ENCODE assay signal across 9 cellular contexts in the genomic region with DNA sequence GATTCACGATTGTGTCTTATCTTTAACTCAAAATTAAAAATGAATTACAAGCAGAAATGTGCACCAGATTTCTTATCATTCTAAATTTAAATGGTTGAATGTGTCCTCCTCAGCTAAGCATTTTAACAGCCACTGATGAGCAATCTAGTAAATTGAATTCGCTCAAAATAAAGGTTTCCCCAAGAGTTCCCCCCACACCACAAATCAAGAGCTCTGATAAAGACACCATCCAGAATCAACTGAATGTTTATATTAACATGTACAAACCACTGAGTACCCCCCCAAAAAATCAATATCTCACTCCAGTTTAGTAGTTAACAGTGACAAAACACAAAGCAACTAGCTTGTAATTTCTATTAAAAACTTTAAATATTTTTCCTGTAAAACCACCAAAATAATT. TPM values are rescaled to one million over a fixed set of nuclear protein-coding genes. Genes with fewer than 3 reads are reported as not detected.
A peak's percentile ranks its signal among the peaks of the same experiment; 100 is the strongest.
DNase-seq lines count a peak whose midpoint lies in the region; ATAC-seq and TF ChIP-seq lines count a peak whose summit lies in the region.
"Had no signal": no experiment of that assay in that cellular context is flagged by ENCODE, and none has a peak within 500 bp of the region (broad histone marks: within the 10 kb centered on the region; RNA-seq: fewer than 3 reads in every experiment).

No MANE protein-coding gene starts in this region.

- H3K9me3 ChIP-seq in T-helper 17 cell (ENCODE audit: control insufficient read depth, low read length, poor library complexity, severe bottlenecking) (no peaks in the 10 kb centered on the region), skeletal muscle satellite cell (replicated peaks; ENCODE audit: low read length) (no peaks in the 10 kb centered on the region)

- peak overlapping the region; percentile 96 for H3K4me2 ChIP-seq in skeletal muscle satellite cell (ENCODE audit: low read length)

- peaks cover 4% of the 10 kb centered on the region for H3K36me3 Mint-ChIP-seq in T-helper 17 cell (ENCODE audit: low read depth)

- H3K9ac ChIP-seq in skeletal muscle satellite cell (ENCODE audit: low read depth, low read length): peak overlapping the region; percentile 94

- no peaks in the 10 kb centered on the region for H3K27me3 Mint-ChIP-seq in T-helper 17 cell

- H3K4me1 Mint-ChIP-seq in T-helper 17 cell: peaks cover 40% of the 10 kb centered on the region

- H3K27me3 ChIP-seq in skeletal muscle satellite cell (ENCODE audit: control insufficient read depth, insufficient read depth, low read length): no peaks in the 10 kb centered on the region

- H3K4me3 ChIP-seq in fibroblast of the aortic adventitia (ENCODE audit: low read depth, low read length) (peak overlapping the region; percentile 23), skeletal muscle satellite cell (ENCODE audit: low read length) (peak overlapping the region; percentile 95)

- peak overlapping the region; percentile 32 for H3K27ac Mint-ChIP-seq in T-helper 17 cell

- peak overlapping the region; percentile 70 for H3K4me3 Mint-ChIP-seq in T-helper 17 cell

- ATAC-seq in T-helper 17 cell: no peak

- H3K4me1 ChIP-seq in skeletal muscle satellite cell (ENCODE audit: control insufficient read depth, insufficient read depth, low read length): peaks cover 32% of the 10 kb centered on the region

- no peaks in the 10 kb centered on the region for H3K36me3 ChIP-seq in skeletal muscle satellite cell (ENCODE audit: insufficient read depth, low read length)

- no peak for TF ChIP-seq CTCF in fibroblast of the aortic adventitia (IDR thresholded peaks at IDR 0.05; ENCODE audit: insufficient read depth, low read length)

- DNase-seq in NCI-H146 (lab: John Stamatoyannopoulos, UW): peak; percentile 24
- DNase-seq in NCI-H146 treated with DMSO at 0.1 percent for 48 hours (lab: John Stamatoyannopoulos, UW; ENCODE audit: unreplicated experiment): no peak
- no peak for DNase-seq in T-helper 17 cell
- no peak for DNase-seq in fibroblast of the aortic adventitia (ENCODE audit: low read depth)
- no peak for DNase-seq in OCI-M1 (lab: John Stamatoyannopoulos, UW)
- DNase-seq in AG08395 (ENCODE audit: low spot score): no peak
- DNase-seq in GF-D8 (lab: John Stamatoyannopoulos, UW): no peak
- DNase-seq: erythroblast had no signal

RNA-seq across cellular contexts. Expression of a gene that starts 1.9 kb away (rescaled TPM):
- total RNA-seq in T-helper 17 cell: 100 to 1,000 TPM; 124 to 152 TPM
- total RNA-seq in fibroblast of the aortic adventitia (ENCODE audit: low replicate concordance): 119 and 143 TPM in 2 replicates
- total RNA-seq in skeletal muscle satellite cell (2012; rRNA removed): 80.4 and 87.2 TPM in 2 replicates

RNA-seq across cellular contexts. Expression of a gene that starts 3.6 kb away (rescaled TPM):
- total RNA-seq in T-helper 17 cell (10 to 100 TPM; 11.9 to 13.2 TPM), fibroblast of the aortic adventitia (ENCODE audit: low replicate concordance) (6.3 and 24.4 TPM in 2 replicates)
- 12.4 and 14.0 TPM in 2 replicates for total RNA-seq in skeletal muscle satellite cell (2012; rRNA removed)
